ENCODE assay signal across 10 cellular contexts in the genomic region with DNA sequence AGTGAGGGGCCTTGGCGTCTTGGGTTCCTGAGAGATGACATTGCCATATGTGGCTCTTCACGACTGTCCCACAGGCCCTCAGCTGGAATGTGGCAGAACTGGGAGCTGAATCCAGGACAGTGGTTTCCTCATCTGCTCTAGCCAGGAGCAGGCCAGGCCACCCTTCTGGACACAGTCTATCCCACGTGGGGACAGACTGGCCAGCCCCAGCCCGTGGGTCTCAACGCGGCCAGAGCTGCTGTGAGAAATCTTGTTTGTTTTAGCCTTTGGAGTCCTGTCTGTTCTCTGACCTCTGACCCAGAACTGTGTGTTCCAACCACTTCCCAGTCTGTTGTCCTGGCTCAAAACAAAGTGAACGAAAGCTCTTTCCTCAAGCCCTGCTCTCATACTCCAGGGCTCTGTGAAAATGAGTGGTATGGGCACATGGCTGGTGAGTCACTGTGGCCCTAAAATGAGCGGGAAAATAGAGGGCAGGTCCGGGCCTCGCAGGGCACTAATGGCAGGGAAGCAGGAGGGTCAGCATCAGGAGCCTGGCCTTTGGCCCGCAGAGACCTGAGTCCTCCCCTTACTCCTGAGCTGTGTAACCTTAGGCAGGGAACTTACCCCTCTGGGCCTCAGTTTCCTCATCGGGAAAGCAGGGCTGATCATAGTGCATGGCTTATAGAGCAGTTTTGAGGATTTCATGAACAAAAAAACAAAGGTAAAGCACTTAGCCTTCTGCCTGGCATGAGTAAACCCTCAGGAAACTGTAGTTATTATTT. TPM values are rescaled to one million over a fixed set of nuclear protein-coding genes. Genes with fewer than 3 reads are reported as not detected.
DNase-seq lines count a peak whose midpoint lies in the region; TF ChIP-seq lines count a peak whose summit lies in the region.
"Had no signal": no experiment of that assay in that cellular context is flagged by ENCODE, and none has a peak within 500 bp of the region (broad histone marks: within the 10 kb centered on the region; RNA-seq: fewer than 3 reads in every experiment).

No MANE protein-coding gene starts in this region.

- CTCF ChIA-PET in activated naive CD4-positive, alpha-beta T cell treated with anti-CD3 and anti-CD28 coated beads for 36 hours (lab: Charles Lee) = interaction anchor here (0.5 to 4.5 kb wide), 6 partner anchors 10 to 745 kb away, joined by 3 to 46 read pairs (median 4); no protein-coding TSS in a partner anchor

- H3K27me3 ChIP-seq in uterus = no peaks in the 10 kb centered on the region

- H3K27ac ChIP-seq in uterus = peak overlapping the region; percentile 79 to 83
- H3K27ac ChIP-seq: SK-N-MC had no signal

- peaks cover 0 to 8% of the 10 kb centered on the region in 2 donors for H3K4me1 ChIP-seq in uterus

- H3K4me3 Mint-ChIP-seq in activated naive CD4-positive, alpha-beta T cell treated with anti-CD3 and anti-CD28 coated beads for 36 hours = no peak overlapping the region
- peak overlapping the region; percentile 56 for H3K4me3 Mint-ChIP-seq in nephron progenitor cell

- H3K27ac Mint-ChIP-seq in activated naive CD4-positive, alpha-beta T cell treated with anti-CD3 and anti-CD28 coated beads for 36 hours = peak overlapping the region; percentile 43
- H3K27ac Mint-ChIP-seq in nephron progenitor cell = peak overlapping the region; percentile 98

- intact Hi-C loops in activated naive CD4-positive, alpha-beta T cell treated with anti-CD3 and anti-CD28 coated beads for 36 hours (cut with micrococcal nuclease) = loop anchor here (10.0 kb wide), 1 partner anchor 577 kb away; a partner anchor contains a TSS
- intact Hi-C loops in uterus (cut with DNase I; ENCODE audit: low total_unique reads) = loop anchor here (5.0 kb wide), 1 partner anchor 480 kb away; no protein-coding TSS in a partner anchor

- TF ChIP-seq CTCF in fibroblast of the aortic adventitia (IDR thresholded peaks at IDR 0.05; ENCODE audit: insufficient read depth, low read length) = no peak
- TF ChIP-seq CTCF in nephron progenitor cell (IDR thresholded peaks at IDR 0.05) = no peak
- peak in 1 of 4 experiments; percentile 6 for TF ChIP-seq CTCF in uterus (IDR thresholded peaks at IDR 0.05)

- H3K4me1 Mint-ChIP-seq in activated naive CD4-positive, alpha-beta T cell treated with anti-CD3 and anti-CD28 coated beads for 36 hours (ENCODE audit: low read depth) = peaks cover 40% of the 10 kb centered on the region
- peaks cover 64% of the 10 kb centered on the region for H3K4me1 Mint-ChIP-seq in nephron progenitor cell

- no peak for TF ChIP-seq POLR2A in uterus (IDR thresholded peaks at IDR 0.05)

- no peak for DNase-seq in activated naive CD4-positive, alpha-beta T cell treated with anti-CD3 and anti-CD28 coated beads for 36 hours
- no peak for DNase-seq in activated naive CD4-positive, alpha-beta T cell treated with Interleukin-2 at 50 U/mL for 16 hours
- DNase-seq in fibroblast of the aortic adventitia (ENCODE audit: low read depth) (peak; percentile 44), nephron progenitor cell (no peak), uterus (peak; percentile 74 to 86), NCI-H2227 (lab: John Stamatoyannopoulos, UW; ENCODE audit: unreplicated experiment) (no peak), CD1c-positive myeloid dendritic cell (ENCODE audit: extremely low spot score) (no peak), HUDEP-2 (lab: John Stamatoyannopoulos, UW; ENCODE audit: unreplicated experiment in 76 of 76) (no peak)
- DNase-seq: activated effector memory CD4-positive, alpha-beta T cell treated with Interleukin-2 at 50 U/mL for 16 hours had no signal

- H3K36me3 ChIP-seq in uterus = no peaks in the 10 kb centered on the region

- no peaks in the 10 kb centered on the region for H3K27me3 Mint-ChIP-seq in activated naive CD4-positive, alpha-beta T cell treated with anti-CD3 and anti-CD28 coated beads for 36 hours (ENCODE audit: low read depth)
- peaks cover 13% of the 10 kb centered on the region for H3K27me3 Mint-ChIP-seq in nephron progenitor cell (ENCODE audit: low read depth, poor library complexity)

- no peaks in the 10 kb centered on the region for H3K36me3 Mint-ChIP-seq in activated naive CD4-positive, alpha-beta T cell treated with anti-CD3 and anti-CD28 coated beads for 36 hours (ENCODE audit: low read depth)
- H3K36me3 Mint-ChIP-seq in nephron progenitor cell (ENCODE audit: low read depth) = peaks cover 4% of the 10 kb centered on the region

- H3K9me3 ChIP-seq in uterus = no peaks in the 10 kb centered on the region

- H3K4me3 ChIP-seq in fibroblast of the aortic adventitia (ENCODE audit: low read depth, low read length) (no peak overlapping the region), uterus (no peak overlapping the region)
- H3K4me3 ChIP-seq: SK-N-MC had no signal

- no peaks in the 10 kb centered on the region for H3K9me3 Mint-ChIP-seq in activated naive CD4-positive, alpha-beta T cell treated with anti-CD3 and anti-CD28 coated beads for 36 hours
- H3K9me3 Mint-ChIP-seq in nephron progenitor cell = no peaks in the 10 kb centered on the region

RNA-seq across cellular contexts. Expression of a gene that starts 34.8 kb away (rescaled TPM):
- total RNA-seq in activated naive CD4-positive, alpha-beta T cell treated with anti-CD3 and anti-CD28 coated beads for 36 hours = 10 to 100 TPM; 50.4 to 51.1 TPM
- total RNA-seq in fibroblast of the aortic adventitia (ENCODE audit: low replicate concordance) (13.3 and 31.6 TPM in 2 replicates), uterus (10 to 100 TPM; 13.0 to 98.8 (median 15.5) TPM)

Comparison
In these comparisons a context has a peak if more than half of its experiments do, and no peak if none do; other contexts are left out.
1. DNase-seq: peak in fibroblast of the aortic adventitia (single experiment) and uterus (2 of 2); none in activated naive CD4-positive, alpha-beta T cell treated with anti-CD3 and anti-CD28 coated beads for 36 hours (single experiment), activated naive CD4-positive, alpha-beta T cell treated with Interleukin-2 at 50 U/mL for 16 hours (single experiment), nephron progenitor cell (single experiment), NCI-H2227 (single experiment), CD1c-positive myeloid dendritic cell (single experiment) and HUDEP-2 (0 of 76).